12 cellular contexts compared by ENCODE assay signal in the genomic region with DNA sequence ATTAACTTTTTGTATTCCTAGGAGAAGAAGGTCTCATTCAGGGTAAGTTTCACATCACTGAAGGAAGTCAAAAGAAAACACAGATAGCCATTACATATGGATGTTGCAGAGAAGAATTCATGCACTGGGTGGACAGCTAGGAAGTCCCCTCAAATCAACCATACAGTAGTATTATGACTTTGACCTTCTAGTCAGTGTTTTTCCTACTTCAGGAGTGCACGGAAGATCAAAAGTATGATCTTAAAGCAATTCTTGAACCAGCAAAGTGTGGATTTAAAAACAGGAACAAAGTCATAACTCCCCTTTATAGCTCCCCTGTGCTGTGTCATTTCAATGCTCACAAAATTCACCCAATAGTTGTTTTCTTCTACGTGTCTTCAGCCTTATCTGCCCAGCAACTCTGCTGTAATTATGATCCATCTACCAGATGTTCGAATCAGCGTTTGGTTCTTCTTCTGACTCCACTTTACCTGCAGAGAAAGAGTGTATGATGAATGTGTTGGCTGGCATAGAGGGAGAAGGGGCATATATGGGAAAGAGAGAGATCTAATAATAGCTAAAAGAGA.
DNase-seq lines count a peak whose midpoint lies in the region; ATAC-seq and TF ChIP-seq lines count a peak whose summit lies in the region.
"Had no signal": no experiment of that assay in that cellular context is flagged by ENCODE, and none has a peak within 500 bp of the region (broad histone marks: within the 10 kb centered on the region; RNA-seq: fewer than 3 reads in every experiment).

No MANE protein-coding gene starts in this region.

- TF ChIP-seq RAD21 in neural cell (conservative IDR thresholded peaks at IDR 0.05), result no peak

- H3K27me3 ChIP-seq in WERI-Rb-1 (ENCODE audit: insufficient read depth, low read depth, severe bottlenecking) (no peaks in the 10 kb centered on the region), neural cell (ENCODE audit: insufficient read depth, low read depth, low read length) (no peaks in the 10 kb centered on the region)

- H3F3A ChIP-seq in neural cell (ENCODE audit: insufficient read depth, low read length, poor library complexity, severe bottlenecking), result peaks cover 9% of the 10 kb centered on the region

- H3K27ac ChIP-seq in WERI-Rb-1 (peak overlapping the region; percentile 81), neural cell (ENCODE audit: low read length) (peak overlapping the region; percentile 89)
- H3K27ac ChIP-seq: GM23248 had no signal

- no peak overlapping the region for H2AFZ ChIP-seq in neural cell (ENCODE audit: low read depth, low read length)
- H2AFZ ChIP-seq: GM23248 had no signal

- DNase-seq in NAMALWA (ENCODE audit: low spot score) (peak; percentile 2), WERI-Rb-1 (no peak), activated gamma-delta T cell (lab: John Stamatoyannopoulos, UW) (no peak)
- DNase-seq: C1 segment of cervical spinal cord; CD4-positive, alpha-beta T cell; DMS79; GM23248; H7 had no signal

- H3K9ac ChIP-seq in neural cell (ENCODE audit: low read length), result no peak overlapping the region
- H3K9ac ChIP-seq: GM23248 had no signal

- H3K4me2 ChIP-seq in neural cell (ENCODE audit: low read length), result no peak overlapping the region

- TF ChIP-seq CTCF in WERI-Rb-1 (IDR thresholded peaks at IDR 0.05; ENCODE audit: low read depth, low read length) (no peak), neural cell (IDR thresholded peaks at IDR 0.05; ENCODE audit: poor library complexity, severe bottlenecking) (no peak)

- no peaks in the 10 kb centered on the region for H3K36me3 ChIP-seq in WERI-Rb-1
- no peaks in the 10 kb centered on the region for H3K36me3 ChIP-seq in neural cell (ENCODE audit: insufficient read depth, low read length)

- H3K4me3 ChIP-seq in WERI-Rb-1 (ENCODE audit: low read depth, low read length) (no peak overlapping the region), neural cell (ENCODE audit: low read length) (no peak overlapping the region)
- H3K4me3 ChIP-seq: GM23248 had no signal

- peak; percentile 68 for ATAC-seq in GM18867 (IDR thresholded peaks at IDR 0.05; ENCODE audit: unreplicated experiment)
- ATAC-seq in GM19324 (IDR thresholded peaks at IDR 0.05; ENCODE audit: low FRiP score, unreplicated experiment), result no peak
- ATAC-seq in GM18520 (IDR thresholded peaks at IDR 0.05; ENCODE audit: unreplicated experiment), result no peak

- H3K9me2 ChIP-seq in neural cell (ENCODE audit: insufficient read depth, low read length), result no peaks in the 10 kb centered on the region

- H4K20me1 ChIP-seq in neural cell (ENCODE audit: insufficient read depth), result no peaks in the 10 kb centered on the region

- no peak for TF ChIP-seq EP300 in neural cell (conservative IDR thresholded peaks at IDR 0.05; ENCODE audit: poor library complexity, severe bottlenecking)

- H3K79me2 ChIP-seq in neural cell (replicated peaks; ENCODE audit: insufficient read depth, low read length), result no peaks in the 10 kb centered on the region

- peaks cover 10% of the 10 kb centered on the region for H3K9me3 ChIP-seq in WERI-Rb-1 (ENCODE audit: severe bottlenecking)
- no peaks in the 10 kb centered on the region for H3K9me3 ChIP-seq in neural cell (ENCODE audit: low read length)

TF ChIP-seq in neural cell, 6 proteins besides CTCF, POLR2A, EP300 and RAD21:
- TF ChIP-seq SMC3 (conservative IDR thresholded peaks at IDR 0.05; ENCODE audit: poor library complexity) (no peak), TAF1 (IDR thresholded peaks at IDR 0.05; ENCODE audit: low read depth) (no peak), POLR2AphosphoS5 (IDR thresholded peaks at IDR 0.05) (no peak), EZH2 (IDR thresholded peaks at IDR 0.05; ENCODE audit: borderline replicate concordance, insufficient read depth, low read length, poor library complexity, severe bottlenecking) (no peak), MXI1 (conservative IDR thresholded peaks at IDR 0.05; ENCODE audit: poor library complexity, severe bottlenecking) (no peak)
- TF ChIP-seq, protein P1, sequence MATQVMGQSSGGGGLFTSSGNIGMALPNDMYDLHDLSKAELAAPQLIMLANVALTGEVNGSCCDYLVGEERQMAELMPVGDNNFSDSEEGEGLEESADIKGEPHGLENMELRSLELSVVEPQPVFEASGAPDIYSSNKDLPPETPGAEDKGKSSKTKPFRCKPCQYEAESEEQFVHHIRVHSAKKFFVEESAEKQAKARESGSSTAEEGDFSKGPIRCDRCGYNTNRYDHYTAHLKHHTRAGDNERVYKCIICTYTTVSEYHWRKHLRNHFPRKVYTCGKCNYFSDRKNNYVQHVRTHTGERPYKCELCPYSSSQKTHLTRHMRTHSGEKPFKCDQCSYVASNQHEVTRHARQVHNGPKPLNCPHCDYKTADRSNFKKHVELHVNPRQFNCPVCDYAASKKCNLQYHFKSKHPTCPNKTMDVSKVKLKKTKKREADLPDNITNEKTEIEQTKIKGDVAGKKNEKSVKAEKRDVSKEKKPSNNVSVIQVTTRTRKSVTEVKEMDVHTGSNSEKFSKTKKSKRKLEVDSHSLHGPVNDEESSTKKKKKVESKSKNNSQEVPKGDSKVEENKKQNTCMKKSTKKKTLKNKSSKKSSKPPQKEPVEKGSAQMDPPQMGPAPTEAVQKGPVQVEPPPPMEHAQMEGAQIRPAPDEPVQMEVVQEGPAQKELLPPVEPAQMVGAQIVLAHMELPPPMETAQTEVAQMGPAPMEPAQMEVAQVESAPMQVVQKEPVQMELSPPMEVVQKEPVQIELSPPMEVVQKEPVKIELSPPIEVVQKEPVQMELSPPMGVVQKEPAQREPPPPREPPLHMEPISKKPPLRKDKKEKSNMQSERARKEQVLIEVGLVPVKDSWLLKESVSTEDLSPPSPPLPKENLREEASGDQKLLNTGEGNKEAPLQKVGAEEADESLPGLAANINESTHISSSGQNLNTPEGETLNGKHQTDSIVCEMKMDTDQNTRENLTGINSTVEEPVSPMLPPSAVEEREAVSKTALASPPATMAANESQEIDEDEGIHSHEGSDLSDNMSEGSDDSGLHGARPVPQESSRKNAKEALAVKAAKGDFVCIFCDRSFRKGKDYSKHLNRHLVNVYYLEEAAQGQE (IDR thresholded peaks at IDR 0.05; ENCODE audit: borderline replicate concordance), result no peak
